ENCODE assay signal across 31 cellular contexts in the genomic region with DNA sequence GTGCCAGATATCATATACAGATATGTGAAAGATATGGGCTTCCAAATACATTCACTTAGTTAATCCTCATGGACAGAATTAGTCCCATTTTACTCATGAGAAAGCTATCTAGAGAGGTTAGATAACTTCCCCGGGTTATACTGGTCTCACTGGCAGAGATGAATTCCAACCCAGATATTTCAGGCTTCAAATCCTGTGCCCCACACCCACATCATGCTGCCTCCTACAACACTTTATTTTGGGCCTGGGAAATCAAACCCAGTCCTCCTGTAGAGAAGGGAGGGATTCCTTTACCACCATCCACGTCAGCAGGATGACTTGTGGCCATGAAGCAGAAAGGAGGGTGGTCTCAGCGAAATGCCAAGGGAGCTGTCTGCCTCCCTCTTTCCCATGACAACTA.
"Had no signal": no experiment of that assay in that cellular context is flagged by ENCODE, and none has a peak within 500 bp of the region (broad histone marks: within the 10 kb centered on the region; RNA-seq: fewer than 3 reads in every experiment).

No MANE protein-coding gene starts in this region.

- H3K36me3 ChIP-seq: MG63 had no signal

- H3K27ac ChIP-seq: KMS-11 had no signal

- H3K27me3 ChIP-seq: MG63 had no signal

- H3K4me3 ChIP-seq: MG63 had no signal

- H3K4me2 ChIP-seq: KMS-11 had no signal

- H3K9ac ChIP-seq: KMS-11 had no signal

- H3K9me3 ChIP-seq: MG63 had no signal

- DNase-seq: Karpas-422, Kasumi-1, MG63, MM.1S, MV-4-11, NCI-H1048, NCI-H1092, NCI-H1092 treated with DMSO at 0.1 percent for 48 hours, NCI-H1105, NCI-H1417, NCI-H1417 treated with DMSO at 0.1 percent for 48 hours, NCI-H1436, NCI-H1436 treated with DMSO at 0.1 percent for 48 hours, NCI-H146, NCI-H1694, NCI-H1694 treated with DMSO at 0.1 percent for 48 hours, NCI-H187, NCI-H187 treated with DMSO at 0.1 percent for 48 hours, NCI-H1930, NCI-H2029, NCI-H2029 treated with DMSO at 0.1 percent for 48 hours, NCI-H2081, NCI-H2081 treated with DMSO at 0.1 percent for 48 hours, NCI-H2107, NCI-H2171, NCI-H2171 treated with DMSO at 0.1 percent for 48 hours, NCI-H2227 treated with DMSO at 0.1 percent for 48 hours, NCI-H345, NCI-H510A, NCI-H510A treated with DMSO at 0.1 percent for 48 hours had no signal
